Comparison of ENCODE assay signal across 8 cellular contexts in the genomic region with DNA sequence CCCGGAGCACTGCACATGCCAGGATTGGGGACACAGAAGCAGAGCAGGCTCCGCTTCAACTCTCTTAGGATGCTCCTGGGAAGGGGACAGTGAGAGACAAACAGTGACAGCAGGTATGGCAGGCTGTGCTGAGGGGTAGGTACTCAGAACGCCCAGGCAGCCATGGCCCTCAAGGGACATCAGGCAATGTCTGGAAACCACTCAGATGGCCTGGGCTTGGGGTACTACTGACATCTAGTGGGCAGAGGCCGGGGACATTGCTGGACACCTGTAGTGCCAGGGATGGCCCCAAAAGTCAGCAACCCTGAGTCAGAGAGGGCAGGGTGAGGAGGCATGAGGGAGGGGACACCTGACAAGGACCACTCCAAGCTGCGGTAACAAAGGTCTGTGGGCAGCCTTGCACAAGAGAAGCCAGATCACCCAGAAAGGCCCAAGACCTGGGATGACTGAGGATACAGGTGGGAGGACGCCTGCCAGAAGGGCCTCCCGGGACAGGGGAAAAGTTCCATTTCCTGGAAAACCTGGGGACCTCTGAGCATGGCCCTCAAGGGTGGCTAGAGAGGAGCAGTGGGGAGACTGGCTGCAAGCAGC. TPM values are rescaled to one million over a fixed set of nuclear protein-coding genes. Genes with fewer than 3 reads are reported as not detected.
A peak's percentile ranks its signal among the peaks of the same experiment; 100 is the strongest.
DNase-seq lines count a peak whose midpoint lies in the region; ATAC-seq, FAIRE-seq and TF ChIP-seq lines count a peak whose summit lies in the region.

No MANE protein-coding gene starts in this region.

- H3K27me3 Mint-ChIP-seq in GM23338 (ENCODE audit: insufficient read depth, low read depth, poor library complexity) = peaks cover 7% of the 10 kb centered on the region

- dilution Hi-C loops in endothelial cell of umbilical vein (cut with MboI; ENCODE audit: extremely low pct_ligation_motif_present, low sequenced_read_pairs) = no loop called here

- no peak overlapping the region for H3K4me3 Mint-ChIP-seq in GM23338

- no peaks in the 10 kb centered on the region for H3K27me3 ChIP-seq in GM23338 (ENCODE audit: insufficient read depth)
- H3K27me3 ChIP-seq in endothelial cell of umbilical vein (ENCODE audit: control insufficient read depth in 2 of 2, insufficient read depth in 2 of 2, low read length in 2 of 2) = no peaks in the 10 kb centered on the region

- CTCF ChIA-PET in endothelial cell of umbilical vein (lab: Charles Lee) = interaction anchor here (1.9 to 4.7 kb wide), 4 partner anchors 20 to 216 kb away, joined by 6 to 84 read pairs (median 38); a partner anchor contains a TSS

- H3K4me3 ChIP-seq in GM23338 (no peak overlapping the region), endothelial cell of umbilical vein (replicated peaks in 1 of 3; ENCODE audit: insufficient read depth in 1 of 3, low read depth in 1 of 3, low read length in 3 of 3) (no peak overlapping the region)

- peaks cover 3% of the 10 kb centered on the region; the same call in 1 of the 3 replicates for H3K36me3 Mint-ChIP-seq in GM23338 (ENCODE audit: low read depth)

- no peak overlapping the region for H3K27ac Mint-ChIP-seq in GM23338

- H3K4me1 ChIP-seq in GM23338 (ENCODE audit: insufficient read depth) (no peaks in the 10 kb centered on the region; the same call in 1 of the 2 replicates), endothelial cell of umbilical vein (ENCODE audit: control insufficient read depth, extremely low read depth, insufficient read depth, low read length) (no peaks in the 10 kb centered on the region)

- peak; percentile 38 to 79 for TF ChIP-seq CTCF in GM23338 (conservative IDR thresholded peaks at IDR 0.05; ENCODE audit: low read depth in 2 of 2)
- TF ChIP-seq CTCF in endothelial cell of umbilical vein (IDR thresholded peaks at IDR 0.05; ENCODE audit: extremely low read depth in 1 of 2, insufficient read depth in 1 of 2, low read depth in 1 of 2, low read length in 2 of 2) = peak; percentile 16 to 60

- H3K9ac ChIP-seq in endothelial cell of umbilical vein (replicated peaks; ENCODE audit: extremely low read depth, insufficient read depth, low read length) = no peak overlapping the region

- H3K9me3 Mint-ChIP-seq in GM23338 = no peaks in the 10 kb centered on the region

- H3K79me2 ChIP-seq in GM23338 (replicated peaks; ENCODE audit: insufficient read depth) = no peaks in the 10 kb centered on the region
- no peaks in the 10 kb centered on the region for H3K79me2 ChIP-seq in endothelial cell of umbilical vein (ENCODE audit: control insufficient read depth, insufficient read depth, low read length)

- no peak for FAIRE-seq in endothelial cell of umbilical vein (lab: Jason Lieb, UNC)

- H4K20me1 ChIP-seq in GM23338 (replicated peaks; ENCODE audit: insufficient read depth) = no peaks in the 10 kb centered on the region
- no peaks in the 10 kb centered on the region for H4K20me1 ChIP-seq in endothelial cell of umbilical vein (replicated peaks; ENCODE audit: control insufficient read depth, extremely low read depth, insufficient read depth, low read length)

- no peaks in the 10 kb centered on the region for H3K9me3 ChIP-seq in endothelial cell of umbilical vein (replicated peaks; ENCODE audit: control insufficient read depth, insufficient read depth, low read length)

- H3K36me3 ChIP-seq in GM23338 (ENCODE audit: insufficient read depth) = no peaks in the 10 kb centered on the region
- no peaks in the 10 kb centered on the region for H3K36me3 ChIP-seq in endothelial cell of umbilical vein (ENCODE audit: control insufficient read depth in 2 of 2, extremely low read depth in 1 of 2, insufficient read depth in 2 of 2, low read length in 2 of 2)

- H3K4me2 ChIP-seq in GM23338 (no peak overlapping the region), endothelial cell of umbilical vein (ENCODE audit: insufficient read depth, low read length) (no peak overlapping the region)

- no peaks in the 10 kb centered on the region for H3F3A ChIP-seq in GM23338 (replicated peaks; ENCODE audit: low read depth)

- H3K27ac ChIP-seq in GM23338 (ENCODE audit: low read depth) (no peak overlapping the region), endothelial cell of umbilical vein (ENCODE audit: insufficient read depth, low read depth, low read length) (no peak overlapping the region)

- no peak overlapping the region for H2AFZ ChIP-seq in GM23338
- no peak overlapping the region for H2AFZ ChIP-seq in endothelial cell of umbilical vein (ENCODE audit: low read depth, low read length)

- POLR2A ChIA-PET in endothelial cell of umbilical vein (lab: Charles Lee) = no interaction called here

- ATAC-seq in GM23338 (peak; percentile 29), HG02870 (IDR thresholded peaks at IDR 0.05; ENCODE audit: unreplicated experiment) (no peak)

- H3K9me1 ChIP-seq in endothelial cell of umbilical vein (replicated peaks; ENCODE audit: control insufficient read depth, extremely low read depth, insufficient read depth, low read length) = no peaks in the 10 kb centered on the region

- DNase-seq in GM23338 (ENCODE audit: low spot score) (peak; percentile 58), NCI-H748 treated with DMSO at 0.1 percent for 48 hours (lab: John Stamatoyannopoulos, UW) (peak; percentile 51), endothelial cell of umbilical vein (ENCODE audit: low read depth, low spot score) (peak; percentile 19), occipital lobe (lab: John Stamatoyannopoulos, UW) (peak; percentile 15), MV-4-11 (lab: John Stamatoyannopoulos, UW) (no peak)
- DNase-seq in effector CD8-positive, alpha-beta T cell (lab: John Stamatoyannopoulos, UW) = no peak
- DNase-seq in stimulated activated naive CD4-positive, alpha-beta T cell treated with Interleukin-2 at 50 U/mL for 16 hours (lab: John Stamatoyannopoulos, UW) = no peak

- BruUV-seq in endothelial cell of umbilical vein (replicated peaks; lab: Mats Ljungman, UMichigan) = no TSS peak

- no peaks in the 10 kb centered on the region for H3K9me2 ChIP-seq in GM23338 (ENCODE audit: insufficient read depth)

- H3K4me1 Mint-ChIP-seq in GM23338 = peaks cover 6% of the 10 kb centered on the region

- intact Hi-C loops in endothelial cell of umbilical vein (cut with micrococcal nuclease) = no loop called here

- TF ChIP-seq POLR2A in endothelial cell of umbilical vein (IDR thresholded peaks at IDR 0.05; ENCODE audit: low read depth, low read length) = no peak

TF ChIP-seq in GM23338, 12 proteins besides CTCF, POLR2A, EP300 and RAD21 (continues in another document):
- no peak for TF ChIP-seq EZH2phosphoT487 (IDR thresholded peaks at IDR 0.05; ENCODE audit: unreplicated experiment)
- TF ChIP-seq CREB1 (CRISPR knock-in tag; IDR thresholded peaks at IDR 0.05; ENCODE audit: low read depth) = no peak
- TF ChIP-seq ZNF331 (CRISPR knock-in tag; IDR thresholded peaks at IDR 0.05; ENCODE audit: low read depth) = no peak
- no peak for TF ChIP-seq STAT1 (IDR thresholded peaks at IDR 0.05; ENCODE audit: unreplicated experiment)
- TF ChIP-seq ZNF114 (CRISPR knock-in tag; IDR thresholded peaks at IDR 0.05) = no peak
- TF ChIP-seq JUNB (IDR thresholded peaks at IDR 0.05; ENCODE audit: unreplicated experiment) = no peak

TF ChIP-seq in endothelial cell of umbilical vein, 7 proteins besides CTCF, POLR2A, EP300 and RAD21:
- no peak for TF ChIP-seq MYC (IDR thresholded peaks at IDR 0.05; ENCODE audit: low read depth, low read length)
- TF ChIP-seq GATA2 (IDR thresholded peaks at IDR 0.05; ENCODE audit: insufficient read depth, insufficient read length, low read depth, low read length) = no peak
- no peak for TF ChIP-seq EZH2 (IDR thresholded peaks at IDR 0.05; ENCODE audit: borderline replicate concordance, low read depth, low read length, severe bottlenecking)
- TF ChIP-seq POLR2AphosphoS5 (IDR thresholded peaks at IDR 0.05; ENCODE audit: insufficient read depth, low read depth, low read length) = no peak
- TF ChIP-seq JUN (IDR thresholded peaks at IDR 0.05; ENCODE audit: borderline replicate concordance, insufficient read depth, insufficient read length, low read depth) = no peak
- TF ChIP-seq, protein P1, sequence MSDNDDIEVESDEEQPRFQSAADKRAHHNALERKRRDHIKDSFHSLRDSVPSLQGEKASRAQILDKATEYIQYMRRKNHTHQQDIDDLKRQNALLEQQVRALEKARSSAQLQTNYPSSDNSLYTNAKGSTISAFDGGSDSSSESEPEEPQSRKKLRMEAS (IDR thresholded peaks at IDR 0.05; ENCODE audit: insufficient read depth, insufficient read length) = no peak
- TF ChIP-seq FOS (IDR thresholded peaks at IDR 0.05; ENCODE audit: borderline replicate concordance, insufficient read depth, low read length) = no peak

RNA-seq across cellular contexts. Expression of a gene that starts 21.2 kb away (rescaled TPM):
- total RNA-seq in GM23338 (2014; rRNA removed; shearing (Covaris generic)) = 46.0 and 54.8 TPM in 2 replicates
- 55.2 and 62.7 TPM in 2 replicates for polyA plus RNA-seq in GM23338 (2016; fragmentation: Nextera tagmentation; extraction: Ambion mirVana)
- 35.1 and 37.2 TPM in 2 replicates for total RNA-seq in endothelial cell of umbilical vein
- polyA plus RNA-seq in endothelial cell of umbilical vein = 58.4 and 72.7 TPM in 2 replicates
- polyA plus RNA-seq in endothelial cell of umbilical vein (2011; cell fraction: cytosol; rRNA removed) = 35.0 and 44.5 TPM in 2 replicates
- 12.7 and 16.6 TPM in 2 replicates for polyA plus RNA-seq in endothelial cell of umbilical vein (2011; cell fraction: nucleus; rRNA removed)
- polyA plus RNA-seq in endothelial cell of umbilical vein (2012) = 23.1 and 29.0 TPM in 2 replicates
- 14.3 and 22.2 TPM in 2 replicates for polyA minus RNA-seq in endothelial cell of umbilical vein
- polyA minus RNA-seq in endothelial cell of umbilical vein (2011; cell fraction: cytosol; rRNA and poly(A)+ RNA removed) = 32.9 TPM
- 5.3 and 5.8 TPM in 2 replicates for polyA minus RNA-seq in endothelial cell of umbilical vein (2011; cell fraction: nucleus; rRNA and poly(A)+ RNA removed)
- 15.3 TPM for total RNA-seq in occipital lobe

Comparison
In these comparisons a context has a peak if more than half of its experiments do, and no peak if none do; other contexts are left out.
1. DNase-seq: peak in GM23338 (single experiment), NCI-H748 treated with DMSO at 0.1 percent for 48 hours (single experiment), endothelial cell of umbilical vein (single experiment) and occipital lobe (single experiment); none in MV-4-11 (single experiment), effector CD8-positive, alpha-beta T cell (single experiment) and stimulated activated naive CD4-positive, alpha-beta T cell treated with Interleukin-2 at 50 U/mL for 16 hours (single experiment).